ENCODE assay signal across 8 cellular contexts in genomic region chr6:43687437-43688347, GRCh38.
A peak's percentile ranks its signal among the peaks of the same experiment; 100 is the strongest.
DNase-seq lines count a peak whose midpoint lies in the region; ATAC-seq and TF ChIP-seq lines count a peak whose summit lies in the region.

Gene MRPS18A, minus strand, starts transcription at chr6:43687791. Its CDS starts 12 bp downstream, at chr6:43687779.

- peaks cover 38% of the 10 kb centered on the region for H3K4me1 ChIP-seq in mucosa of stomach (ENCODE audit: control insufficient read depth, insufficient read depth, low read length)

- H3K4me3 ChIP-seq in mucosa of stomach (ENCODE audit: low read length), result peak within 1 kb of the TSS; percentile 39

- peak within 1 kb of the TSS; percentile 89 for H3K9ac ChIP-seq in mucosa of stomach (ENCODE audit: low read length)

- no peaks in the 10 kb centered on the region for H3K27me3 ChIP-seq in mucosa of stomach (ENCODE audit: control insufficient read depth, insufficient read depth, low read length)

- no peaks in the 10 kb centered on the region for H3K9me3 ChIP-seq in mucosa of stomach (ENCODE audit: control insufficient read depth, low read length)

- DNase-seq in D341Med (ENCODE audit: low spot score), result peak; percentile 92
- peak in 71 of 76 experiments; percentile 25 to 86 (median 68) for DNase-seq in HUDEP-2 (lab: John Stamatoyannopoulos, UW; ENCODE audit: unreplicated experiment in 76 of 76)
- peak; percentile 37 for DNase-seq in OCI-M2 (lab: John Stamatoyannopoulos, UW; ENCODE audit: unreplicated experiment)
- DNase-seq in activated T-cell treated with anti-CD3 and anti-CD28 coated beads for 48 hours (ENCODE audit: low read depth), result peak; percentile 78
- DNase-seq in erythroblast (lab: John Stamatoyannopoulos, UW), result peak; percentile 85 to 87
- peak; percentile 50 to 59 for DNase-seq in stimulated activated CD8-positive, alpha-beta memory T cell treated with anti-CD3 and anti-CD28 coated beads, Interleukin-7, amount 100 ng/mL, for 1 hour (ENCODE audit: low read depth in 2 of 2)

- H3K36me3 ChIP-seq in mucosa of stomach (ENCODE audit: control insufficient read depth, insufficient read depth, low read length), result no peaks in the 10 kb centered on the region

- peak; percentile 94 for ATAC-seq in GM21381 (IDR thresholded peaks at IDR 0.05; ENCODE audit: unreplicated experiment)

- peak; percentile 77 for TF ChIP-seq POLR2A in erythroblast (IDR thresholded peaks at IDR 0.05; ENCODE audit: low read length)

Comparison
In these comparisons a context has a peak if more than half of its experiments do, and no peak if none do; other contexts are left out.
1. Peak in every context shown above with its lines: DNase-seq, ATAC-seq and H3K4me3 ChIP-seq.
2. DNase-seq: peak in every context shown above with its lines; median percentile 92 in D341Med; 86 in erythroblast; 78 in activated T-cell treated with anti-CD3 and anti-CD28 coated beads for 48 hours; 68 in HUDEP-2; 54 in stimulated activated CD8-positive, alpha-beta memory T cell treated with anti-CD3 and anti-CD28 coated beads, Interleukin-7, amount 100 ng/mL, for 1 hour; 37 in OCI-M2.